In genomic region chr4:113869743-113870375, GRCh38 we compare ENCODE assay signal across 9 cellular contexts.
DNase-seq lines count a peak whose midpoint lies in the region; ATAC-seq lines count a peak whose summit lies in the region.
"Had no signal": no experiment of that assay in that cellular context is flagged by ENCODE, and none has a peak within 500 bp of the region (broad histone marks: within the 10 kb centered on the region; RNA-seq: fewer than 3 reads in every experiment).

No MANE protein-coding gene starts in this region.

- H3K4me1 Mint-ChIP-seq in activated T-helper 1 cell treated with anti-CD3 and anti-CD28 coated beads, Interleukin-12 subunit alpha, Interleukin-12 subunit beta, Interleukin-2, Interleukin-4 antibody, amounts not matched to agents 30 ng/mL and 10 ng/mL and 1 ng/mL, durations not matched to agents 14 hours and 24 hours and 36 hours (ENCODE audit: low read depth) = peaks cover 16% of the 10 kb centered on the region
- H3K4me1 Mint-ChIP-seq: neural crest cell had no signal

- peak; percentile 96 for ATAC-seq in HG03442 (IDR thresholded peaks at IDR 0.05; ENCODE audit: unreplicated experiment)
- ATAC-seq in left ventricle myocardium superior = no peak

- H3K4me3 Mint-ChIP-seq in activated T-helper 1 cell treated with anti-CD3 and anti-CD28 coated beads, Interleukin-12 subunit alpha, Interleukin-12 subunit beta, Interleukin-2, Interleukin-4 antibody, amounts not matched to agents 30 ng/mL and 10 ng/mL and 1 ng/mL, durations not matched to agents 14 hours and 24 hours and 36 hours = peak overlapping the region; percentile 53
- H3K4me3 Mint-ChIP-seq: neural crest cell had no signal

- intact Hi-C loops in activated T-helper 1 cell treated with anti-CD3 and anti-CD28 coated beads, Interleukin-12 subunit alpha, Interleukin-12 subunit beta, Interleukin-2, Interleukin-4 antibody, amounts not matched to agents 30 ng/mL and 10 ng/mL and 1 ng/mL, durations not matched to agents 14 hours and 24 hours and 36 hours (cut with micrococcal nuclease) = loop anchor here (1.0 to 2.0 kb wide), 7 partner anchors 30 to 331 kb away; no protein-coding TSS in a partner anchor
- intact Hi-C loops in left ventricle myocardium superior (cut with micrococcal nuclease) = no loop called here

- H3K36me3 Mint-ChIP-seq in activated T-helper 1 cell treated with anti-CD3 and anti-CD28 coated beads, Interleukin-12 subunit alpha, Interleukin-12 subunit beta, Interleukin-2, Interleukin-4 antibody, amounts not matched to agents 30 ng/mL and 10 ng/mL and 1 ng/mL, durations not matched to agents 14 hours and 24 hours and 36 hours (ENCODE audit: low read depth) = peaks cover 9% of the 10 kb centered on the region

- H3K9me3 Mint-ChIP-seq in activated T-helper 1 cell treated with anti-CD3 and anti-CD28 coated beads, Interleukin-12 subunit alpha, Interleukin-12 subunit beta, Interleukin-2, Interleukin-4 antibody, amounts not matched to agents 30 ng/mL and 10 ng/mL and 1 ng/mL, durations not matched to agents 14 hours and 24 hours and 36 hours = peaks cover 9% of the 10 kb centered on the region

- H3K27me3 Mint-ChIP-seq in activated T-helper 1 cell treated with anti-CD3 and anti-CD28 coated beads, Interleukin-12 subunit alpha, Interleukin-12 subunit beta, Interleukin-2, Interleukin-4 antibody, amounts not matched to agents 30 ng/mL and 10 ng/mL and 1 ng/mL, durations not matched to agents 14 hours and 24 hours and 36 hours (ENCODE audit: insufficient read depth) = no peaks in the 10 kb centered on the region

- H3K27ac Mint-ChIP-seq in activated T-helper 1 cell treated with anti-CD3 and anti-CD28 coated beads, Interleukin-12 subunit alpha, Interleukin-12 subunit beta, Interleukin-2, Interleukin-4 antibody, amounts not matched to agents 30 ng/mL and 10 ng/mL and 1 ng/mL, durations not matched to agents 14 hours and 24 hours and 36 hours = peak overlapping the region; percentile 88

- DNase-seq in activated effector memory CD4-positive, alpha-beta T cell treated with anti-CD3 and anti-CD28 coated beads, Interleukin-2, amount 50 U/mL, for 16 hours = peak; percentile 77
- DNase-seq in activated effector memory CD4-positive, alpha-beta T cell treated with Interleukin-2 at 50 U/mL for 16 hours = no peak
- peak; percentile 2 for DNase-seq in activated T-helper 1 cell treated with anti-CD3 and anti-CD28 coated beads, Interleukin-12 subunit alpha, Interleukin-12 subunit beta, Interleukin-2, Interleukin-4 antibody, amounts not matched to agents 30 ng/mL and 10 ng/mL and 1 ng/mL, durations not matched to agents 14 hours and 24 hours and 36 hours (ENCODE audit: low spot score)
- DNase-seq in stimulated activated CD4-positive, alpha-beta T cell treated with anti-CD3 and anti-CD28 coated beads, Interleukin-1b, Interleukin-23, amount 100 ng/mL, for 48 hours = peak; percentile 68
- DNase-seq in HuH-7 (ENCODE audit: low spot score) (no peak), left ventricle myocardium superior (no peak)
- no peak for DNase-seq in central memory CD4-positive, alpha-beta T cell

Comparison
In these comparisons a context has a peak if more than half of its experiments do, and no peak if none do; other contexts are left out.
1. DNase-seq: peak in activated effector memory CD4-positive, alpha-beta T cell treated with anti-CD3 and anti-CD28 coated beads, Interleukin-2, amount 50 U/mL, for 16 hours (single experiment), activated T-helper 1 cell treated with anti-CD3 and anti-CD28 coated beads, Interleukin-12 subunit alpha, Interleukin-12 subunit beta, Interleukin-2, Interleukin-4 antibody, amounts not matched to agents 30 ng/mL and 10 ng/mL and 1 ng/mL, durations not matched to agents 14 hours and 24 hours and 36 hours (single experiment) and stimulated activated CD4-positive, alpha-beta T cell treated with anti-CD3 and anti-CD28 coated beads, Interleukin-1b, Interleukin-23, amount 100 ng/mL, for 48 hours (single experiment); none in activated effector memory CD4-positive, alpha-beta T cell treated with Interleukin-2 at 50 U/mL for 16 hours (single experiment), HuH-7 (single experiment), left ventricle myocardium superior (single experiment) and central memory CD4-positive, alpha-beta T cell (single experiment).